ENCODE assay signal across 19 cellular contexts in genomic region chr7:82413237-82413636, GRCh38. TPM values are rescaled to one million over a fixed set of nuclear protein-coding genes. Genes with fewer than 3 reads are reported as not detected.
DNase-seq lines count a peak whose midpoint lies in the region; ATAC-seq and TF ChIP-seq lines count a peak whose summit lies in the region.
"Had no signal": no experiment of that assay in that cellular context is flagged by ENCODE, and none has a peak within 500 bp of the region (broad histone marks: within the 10 kb centered on the region; RNA-seq: fewer than 3 reads in every experiment).

No MANE protein-coding gene starts in this region.

- DNase-seq in NCI-H748 (lab: John Stamatoyannopoulos, UW; ENCODE audit: unreplicated experiment) (peak; percentile 72), NCI-H748 treated with DMSO at 0.1 percent for 48 hours (lab: John Stamatoyannopoulos, UW) (no peak), NCI-H187 (lab: John Stamatoyannopoulos, UW) (peak; percentile 87 to 88), cardiac fibroblast (ENCODE audit: low read depth in 2 of 2) (peak; percentile 27 to 72), psoas muscle (no peak), LoVo (ENCODE audit: low spot score) (no peak), PC-3 (no peak)
- DNase-seq: activated gamma-delta T cell; anterior cingulate cortex; CD4-positive, alpha-beta memory T cell; KBM-7; kidney glomerular epithelial cell; pancreas; SJCRH30; stimulated activated naive CD4-positive, alpha-beta T cell treated with Interleukin-2 at 50 U/mL for 16 hours; T1000 had no signal

- H3K27ac ChIP-seq in psoas muscle = peak overlapping the region; percentile 89
- H3K27ac ChIP-seq in PC-3 (ENCODE audit: low read length) = no peak overlapping the region
- H3K27ac ChIP-seq: A549, pancreas, SJCRH30 had no signal

- TF ChIP-seq CTCF in cardiac fibroblast (IDR thresholded peaks at IDR 0.05; ENCODE audit: low read depth, low read length) = no peak
- no peak for TF ChIP-seq CTCF in psoas muscle (IDR thresholded peaks at IDR 0.05)
- TF ChIP-seq CTCF in PC-3 (conservative IDR thresholded peaks at IDR 0.05; ENCODE audit: low read depth, low read length) = no peak

- CTCF ChIA-PET in PC-3 (lab: Charles Lee) = no interaction called here

- no peaks in the 10 kb centered on the region for H3K9me2 ChIP-seq in PC-3 (replicated peaks; ENCODE audit: low read length)

- H4K20me1 ChIP-seq in PC-3 (ENCODE audit: low read length) = no peaks in the 10 kb centered on the region

- H3K79me2 ChIP-seq in PC-3 (ENCODE audit: low read length) = no peaks in the 10 kb centered on the region

- no peaks in the 10 kb centered on the region for H3K27me3 ChIP-seq in psoas muscle (ENCODE audit: insufficient read depth in 3 of 3, low read length in 2 of 3)
- H3K27me3 ChIP-seq in PC-3 (ENCODE audit: low read length) = peaks cover 12% of the 10 kb centered on the region; the same call in 1 of the 2 replicates
- H3K27me3 ChIP-seq: heart right ventricle, pancreas, SJCRH30 had no signal

- no peaks in the 10 kb centered on the region for H3K9me3 ChIP-seq in psoas muscle
- H3K9me3 ChIP-seq in PC-3 (ENCODE audit: low read length) = no peaks in the 10 kb centered on the region
- H3K9me3 ChIP-seq: pancreas, SJCRH30 had no signal

- no TSS peak for BruUV-seq in PC-3 (replicated peaks; lab: Mats Ljungman, UMichigan)

- no peak overlapping the region for H2AFZ ChIP-seq in PC-3 (ENCODE audit: low read length)

- H3K9ac ChIP-seq in PC-3 (ENCODE audit: low read length) = no peak overlapping the region

- intact Hi-C loops in psoas muscle (cut with DNase I) (loop anchor here in 1 of 2 donors (10.0 kb wide), 1 partner anchor 98 kb away; no protein-coding TSS in a partner anchor), PC-3 (cut with micrococcal nuclease) (no loop called here)

- H3F3A ChIP-seq in PC-3 (ENCODE audit: low read length, unreplicated experiment) = no peaks in the 10 kb centered on the region

- H3K36me3 ChIP-seq in psoas muscle (ENCODE audit: insufficient read depth in 1 of 2, low read depth in 1 of 2) (no peaks in the 10 kb centered on the region), PC-3 (ENCODE audit: low read depth, low read length) (no peaks in the 10 kb centered on the region)
- H3K36me3 ChIP-seq: heart right ventricle, pancreas, SJCRH30 had no signal

- H3K4me3 ChIP-seq in cardiac fibroblast (replicated peaks in 1 of 2; ENCODE audit: low read depth in 2 of 2, low read length in 2 of 2) (no peak overlapping the region), psoas muscle (no peak overlapping the region), PC-3 (ENCODE audit: low read length) (no peak overlapping the region)
- H3K4me3 ChIP-seq: A549, heart right ventricle, pancreas, SJCRH30 had no signal

- no peak for ATAC-seq in psoas muscle
- no peak for ATAC-seq in GM18861 (IDR thresholded peaks at IDR 0.05; ENCODE audit: unreplicated experiment)
- ATAC-seq in PC-3 = no peak
- ATAC-seq: A549, pancreas had no signal

- no peak overlapping the region for H3K4me2 ChIP-seq in PC-3 (ENCODE audit: low read length)
- H3K4me2 ChIP-seq: A549 had no signal

- H3K4me1 ChIP-seq in psoas muscle (peaks cover 31% of the 10 kb centered on the region), PC-3 (ENCODE audit: insufficient read depth, low read length) (no peaks in the 10 kb centered on the region)
- H3K4me1 ChIP-seq: A549, pancreas, SJCRH30 had no signal

- POLR2A ChIA-PET in PC-3 (lab: Charles Lee; ENCODE audit: unreplicated experiment) = no interaction called here

RNA-seq across cellular contexts. Expression of gene CACNA2D1, which starts 30.3 kb away (rescaled TPM):
- total RNA-seq in psoas muscle = 100 to 1,000 TPM in 3 of 4 donors, 10 to 100 TPM in 1; 97.5 to 167 (median 127) TPM
- 10 to 100 TPM; 10.2 to 62.6 (median 19.8) TPM for polyA plus RNA-seq in psoas muscle
- total RNA-seq in PC-3 (2014; rRNA removed) = 0.77 and 1.1 TPM in 2 replicates
- total RNA-seq: CD4-positive, alpha-beta memory T cell had no signal
- polyA plus RNA-seq: CD4-positive, alpha-beta memory T cell had no signal

Comparison
In these comparisons a context has a peak if more than half of its experiments do, and no peak if none do; other contexts are left out.
1. DNase-seq: peak in NCI-H748 (single experiment), NCI-H187 (2 of 2) and cardiac fibroblast (2 of 2); none in NCI-H748 treated with DMSO at 0.1 percent for 48 hours (single experiment), psoas muscle (0 of 2), LoVo (single experiment) and PC-3 (single experiment).
2. RNA of gene CACNA2D1, which starts 30.3 kb away (total RNA-seq): 97.5 to 167 TPM in psoas muscle; 0.77 to 1.1 TPM in PC-3; every median in the first group is over 10 times any median in the second.